30 cellular contexts compared by ENCODE assay signal in genomic region chr2:202203348-202203747, GRCh38.
"Had no signal": no experiment of that assay in that cellular context is flagged by ENCODE, and none has a peak within 500 bp of the region (broad histone marks: within the 10 kb centered on the region; RNA-seq: fewer than 3 reads in every experiment).

No MANE protein-coding gene starts in this region.

- DNase-seq: activated B cell treated with CpG ODN at 0.5 μM for 24 hours; activated CD4-positive, alpha-beta T cell treated with anti-CD3 and anti-CD28 coated beads for 48 hours; activated CD4-positive, alpha-beta T cell treated with anti-CD3 and anti-CD28 coated beads, Interleukin-2, amount 50 U/mL, for 1 hour; activated CD4-positive, alpha-beta T cell treated with anti-CD3 and anti-CD28 coated beads, Interleukin-2, amount 50 U/mL, for 48 hours; activated CD8-positive, alpha-beta memory T cell treated with anti-CD3 and anti-CD28 coated beads for 24 hours; activated CD8-positive, alpha-beta T cell treated with anti-CD3 and anti-CD28 coated beads for 36 hours; activated effector memory CD4-positive, alpha-beta T cell treated with anti-CD3 and anti-CD28 coated beads, Interleukin-2, amount 50 U/mL, for 16 hours; activated naive CD4-positive, alpha-beta T cell treated with anti-CD3 and anti-CD28 coated beads, Interleukin-2, amount 10 ng/mL, durations not matched to agents 7 days and 5 days; activated naive CD8-positive, alpha-beta T cell treated with anti-CD3 and anti-CD28 coated beads, Interleukin-2, amount 10 ng/mL, durations not matched to agents 7 days and 5 days; activated T-cell treated with anti-CD3 and anti-CD28 coated beads, Interleukin-2, amount 50 U/mL, for 1 hour; activated T-cell treated with anti-CD3 and anti-CD28 coated beads, Interleukin-2, amount 50 U/mL, for 48 hours; central memory CD4-positive, alpha-beta T cell; cerebellar nuclear complex; colonic mucosa; effector CD8-positive, alpha-beta T cell; foreskin fibroblast; head of caudate nucleus; T-helper 17 cell; T1000; WERI-Rb-1 had no signal

- H3K4me1 ChIP-seq: ascending aorta, breast epithelium, colonic mucosa had no signal

- H3K27ac ChIP-seq: ascending aorta, breast epithelium, cardiac muscle cell, colonic mucosa, epithelial cell of prostate, WERI-Rb-1 had no signal

- H3K4me3 Mint-ChIP-seq: activated B cell treated with CpG ODN at 0.5 μM for 24 hours; activated CD8-positive, alpha-beta T cell treated with anti-CD3 and anti-CD28 coated beads for 36 hours; activated naive CD4-positive, alpha-beta T cell treated with anti-CD3 and anti-CD28 coated beads, Interleukin-2, amount 10 ng/mL, durations not matched to agents 7 days and 5 days; activated naive CD8-positive, alpha-beta T cell treated with anti-CD3 and anti-CD28 coated beads, Interleukin-2, amount 10 ng/mL, durations not matched to agents 7 days and 5 days; activated T-helper 1 cell treated with anti-CD3 and anti-CD28 coated beads, Interleukin-12 subunit alpha, Interleukin-12 subunit beta, Interleukin-2, Interleukin-4 antibody, amounts not matched to agents 30 ng/mL and 10 ng/mL and 1 ng/mL, durations not matched to agents 14 hours and 24 hours and 36 hours; brain; T-helper 17 cell; T-helper 2 cell treated with Interferon-gamma antibody and Interleukin-4, amounts not matched to agents 5 μg/mL and 100 μg/mL, for 36 hours had no signal

- H3K9me3 Mint-ChIP-seq: activated B cell treated with CpG ODN at 0.5 μM for 24 hours; activated CD8-positive, alpha-beta T cell treated with anti-CD3 and anti-CD28 coated beads for 36 hours; activated naive CD4-positive, alpha-beta T cell treated with anti-CD3 and anti-CD28 coated beads, Interleukin-2, amount 10 ng/mL, durations not matched to agents 7 days and 5 days; activated naive CD4-positive, alpha-beta T cell treated with anti-CD3 and anti-CD28 coated beads, Interleukin-2, amount 50 U/mL, for 72 hours; activated naive CD8-positive, alpha-beta T cell treated with anti-CD3 and anti-CD28 coated beads, Interleukin-2, amount 10 ng/mL, durations not matched to agents 7 days and 5 days; activated T-helper 1 cell treated with anti-CD3 and anti-CD28 coated beads, Interleukin-12 subunit alpha, Interleukin-12 subunit beta, Interleukin-2, Interleukin-4 antibody, amounts not matched to agents 30 ng/mL and 10 ng/mL and 1 ng/mL, durations not matched to agents 14 hours and 24 hours and 36 hours; activated T-helper 2 cell treated with anti-CD3 and anti-CD28 coated beads, Interferon-gamma antibody, Interleukin-2, Interleukin-4, amounts not matched to agents 10 μg/mL and 5 μg/mL and 100 μg/mL, durations not matched to agents 14 hours and 24 hours and 36 hours; brain; T-helper 2 cell treated with Interferon-gamma antibody and Interleukin-4, amounts not matched to agents 5 μg/mL and 100 μg/mL, for 36 hours had no signal

- H3K4me1 Mint-ChIP-seq: activated naive CD4-positive, alpha-beta T cell treated with anti-CD3 and anti-CD28 coated beads, Interleukin-2, amount 10 ng/mL, durations not matched to agents 7 days and 5 days; activated naive CD8-positive, alpha-beta T cell treated with anti-CD3 and anti-CD28 coated beads, Interleukin-2, amount 10 ng/mL, durations not matched to agents 7 days and 5 days; brain; T-helper 17 cell had no signal

- H3K27me3 Mint-ChIP-seq: activated B cell treated with CpG ODN at 0.5 μM for 24 hours; activated CD8-positive, alpha-beta T cell treated with anti-CD3 and anti-CD28 coated beads for 36 hours; activated naive CD4-positive, alpha-beta T cell treated with anti-CD3 and anti-CD28 coated beads, Interleukin-2, amount 10 ng/mL, durations not matched to agents 7 days and 5 days; brain; T-helper 17 cell had no signal

- ATAC-seq: activated CD4-positive, CD25-positive, alpha-beta regulatory T cell treated with anti-CD3 and anti-CD28 coated beads, Interleukin-2, amount 50 U/mL, for 24 hours; activated CD8-positive, alpha-beta T cell treated with anti-CD3 and anti-CD28 coated beads for 36 hours; activated naive CD4-positive, alpha-beta T cell treated with anti-CD3 and anti-CD28 coated beads, Interleukin-2, amount 50 U/mL, for 72 hours; T-helper 17 cell had no signal

- H3K27me3 ChIP-seq: ascending aorta, breast epithelium, cardiac muscle cell, colonic mucosa had no signal

- H3K9me3 ChIP-seq: ascending aorta, breast epithelium, colonic mucosa had no signal

- H3K4me3 ChIP-seq: ascending aorta, breast epithelium, cardiac muscle cell, colonic mucosa had no signal

- H3K36me3 ChIP-seq: breast epithelium, colonic mucosa had no signal

- H3K27ac Mint-ChIP-seq: activated B cell treated with CpG ODN at 0.5 μM for 24 hours; activated CD8-positive, alpha-beta T cell treated with anti-CD3 and anti-CD28 coated beads for 36 hours; activated naive CD4-positive, alpha-beta T cell treated with anti-CD3 and anti-CD28 coated beads, Interleukin-2, amount 10 ng/mL, durations not matched to agents 7 days and 5 days; activated naive CD4-positive, alpha-beta T cell treated with anti-CD3 and anti-CD28 coated beads, Interleukin-2, amount 50 U/mL, for 72 hours; activated naive CD8-positive, alpha-beta T cell treated with anti-CD3 and anti-CD28 coated beads, Interleukin-2, amount 10 ng/mL, durations not matched to agents 7 days and 5 days; activated T-helper 1 cell treated with anti-CD3 and anti-CD28 coated beads, Interleukin-12 subunit alpha, Interleukin-12 subunit beta, Interleukin-2, Interleukin-4 antibody, amounts not matched to agents 30 ng/mL and 10 ng/mL and 1 ng/mL, durations not matched to agents 14 hours and 24 hours and 36 hours; activated T-helper 2 cell treated with anti-CD3 and anti-CD28 coated beads, Interferon-gamma antibody, Interleukin-2, Interleukin-4, amounts not matched to agents 10 μg/mL and 5 μg/mL and 100 μg/mL, durations not matched to agents 14 hours and 24 hours and 36 hours; brain; T-helper 17 cell; T-helper 2 cell treated with Interferon-gamma antibody and Interleukin-4, amounts not matched to agents 5 μg/mL and 100 μg/mL, for 36 hours had no signal
